21 cellular contexts compared by ENCODE assay signal in genomic region chr3:118766306-118766669, GRCh38.
"Had no signal": no experiment of that assay in that cellular context is flagged by ENCODE, and none has a peak within 500 bp of the region (broad histone marks: within the 10 kb centered on the region; RNA-seq: fewer than 3 reads in every experiment).

No MANE protein-coding gene starts in this region.

- DNase-seq: activated B cell treated with CpG ODN at 0.5 μM for 24 hours; activated CD4-positive, alpha-beta memory T cell treated with anti-CD3 and anti-CD28 coated beads, Interleukin-2, amount 10 ng/mL, durations not matched to agents 7 days and 5 days; activated CD4-positive, alpha-beta T cell treated with anti-CD3 and anti-CD28 coated beads for 48 hours; activated CD8-positive, alpha-beta memory T cell treated with anti-CD3 and anti-CD28 coated beads, Interleukin-2, amount 10 ng/mL, durations not matched to agents 7 days and 5 days; activated naive CD4-positive, alpha-beta T cell treated with Interleukin-2 at 50 U/mL for 16 hours; activated naive CD8-positive, alpha-beta T cell treated with anti-CD3 and anti-CD28 coated beads, Interleukin-2, amount 10 ng/mL, durations not matched to agents 7 days and 5 days; amygdala; effector memory CD8-positive, alpha-beta T cell; esophagus squamous epithelium; heart right ventricle; immature natural killer cell; kidney glomerular epithelial cell; left ventricle myocardium superior; nephron progenitor cell; nucleus accumbens; sigmoid colon; stimulated activated CD4-positive, alpha-beta T cell treated with anti-CD3 and anti-CD28 coated beads, Interleukin-4, amount 100 ng/mL, for 4 hours; upper lobe of right lung had no signal

- H3K4me1 Mint-ChIP-seq: activated B cell treated with CpG ODN at 0.5 μM for 24 hours; activated CD4-positive, alpha-beta memory T cell treated with anti-CD3 and anti-CD28 coated beads, Interleukin-2, amount 10 ng/mL, durations not matched to agents 7 days and 5 days; activated CD8-positive, alpha-beta memory T cell treated with anti-CD3 and anti-CD28 coated beads, Interleukin-2, amount 10 ng/mL, durations not matched to agents 7 days and 5 days; activated naive CD8-positive, alpha-beta T cell treated with anti-CD3 and anti-CD28 coated beads, Interleukin-2, amount 10 ng/mL, durations not matched to agents 7 days and 5 days; immature natural killer cell; stimulated activated memory B cell treated with anti-CD40 and anti-IgM and Interleukin-4, amounts not matched to agents 10 μg/mL and 1 μg/mL and 100 μg/mL, for 72 hours had no signal

- H3K9me3 ChIP-seq: esophagus squamous epithelium, heart right ventricle, sigmoid colon, thoracic aorta, upper lobe of right lung had no signal

- H3K4me3 Mint-ChIP-seq: activated B cell treated with CpG ODN at 0.5 μM for 24 hours; activated CD4-positive, alpha-beta memory T cell treated with anti-CD3 and anti-CD28 coated beads, Interleukin-2, amount 10 ng/mL, durations not matched to agents 7 days and 5 days; activated CD8-positive, alpha-beta memory T cell treated with anti-CD3 and anti-CD28 coated beads, Interleukin-2, amount 10 ng/mL, durations not matched to agents 7 days and 5 days; activated naive CD8-positive, alpha-beta T cell treated with anti-CD3 and anti-CD28 coated beads, Interleukin-2, amount 10 ng/mL, durations not matched to agents 7 days and 5 days; effector memory CD8-positive, alpha-beta T cell; immature natural killer cell; nephron progenitor cell; stimulated activated memory B cell treated with anti-CD40 and anti-IgM and Interleukin-4, amounts not matched to agents 10 μg/mL and 1 μg/mL and 100 μg/mL, for 72 hours had no signal

- ATAC-seq: activated CD8-positive, alpha-beta memory T cell treated with anti-CD3 and anti-CD28 coated beads, Interleukin-2, amount 10 ng/mL, durations not matched to agents 7 days and 5 days; effector memory CD8-positive, alpha-beta T cell; heart right ventricle; left ventricle myocardium superior; stimulated activated memory B cell treated with anti-CD40 and anti-IgM and Interleukin-4, amounts not matched to agents 10 μg/mL and 1 μg/mL and 100 μg/mL, for 72 hours; upper lobe of right lung had no signal

- H3K36me3 Mint-ChIP-seq: activated CD8-positive, alpha-beta memory T cell treated with anti-CD3 and anti-CD28 coated beads, Interleukin-2, amount 10 ng/mL, durations not matched to agents 7 days and 5 days; activated naive CD8-positive, alpha-beta T cell treated with anti-CD3 and anti-CD28 coated beads, Interleukin-2, amount 10 ng/mL, durations not matched to agents 7 days and 5 days; immature natural killer cell; stimulated activated memory B cell treated with anti-CD40 and anti-IgM and Interleukin-4, amounts not matched to agents 10 μg/mL and 1 μg/mL and 100 μg/mL, for 72 hours had no signal

- H3K27me3 Mint-ChIP-seq: activated B cell treated with CpG ODN at 0.5 μM for 24 hours; activated CD4-positive, alpha-beta memory T cell treated with anti-CD3 and anti-CD28 coated beads, Interleukin-2, amount 10 ng/mL, durations not matched to agents 7 days and 5 days; activated CD8-positive, alpha-beta memory T cell treated with anti-CD3 and anti-CD28 coated beads, Interleukin-2, amount 10 ng/mL, durations not matched to agents 7 days and 5 days; effector memory CD8-positive, alpha-beta T cell; stimulated activated memory B cell treated with anti-CD40 and anti-IgM and Interleukin-4, amounts not matched to agents 10 μg/mL and 1 μg/mL and 100 μg/mL, for 72 hours had no signal

- H3K27ac Mint-ChIP-seq: activated B cell treated with CpG ODN at 0.5 μM for 24 hours; activated CD4-positive, alpha-beta memory T cell treated with anti-CD3 and anti-CD28 coated beads, Interleukin-2, amount 10 ng/mL, durations not matched to agents 7 days and 5 days; activated CD8-positive, alpha-beta memory T cell treated with anti-CD3 and anti-CD28 coated beads, Interleukin-2, amount 10 ng/mL, durations not matched to agents 7 days and 5 days; activated naive CD8-positive, alpha-beta T cell treated with anti-CD3 and anti-CD28 coated beads, Interleukin-2, amount 10 ng/mL, durations not matched to agents 7 days and 5 days; activated T-helper 2 cell treated with anti-CD3 and anti-CD28 coated beads, Interferon-gamma antibody, Interleukin-2, Interleukin-4, amounts not matched to agents 10 μg/mL and 5 μg/mL and 100 μg/mL, durations not matched to agents 14 hours and 24 hours and 36 hours; effector memory CD8-positive, alpha-beta T cell; immature natural killer cell; nephron progenitor cell; stimulated activated memory B cell treated with anti-CD40 and anti-IgM and Interleukin-4, amounts not matched to agents 10 μg/mL and 1 μg/mL and 100 μg/mL, for 72 hours had no signal
